ENCODE assay signal across 2 cellular contexts in genomic region chr6:134165827-134166226, GRCh38.
TF ChIP-seq lines count a peak whose summit lies in the region.

No MANE protein-coding gene starts in this region.

TF ChIP-seq in A549, 52 proteins besides CTCF, POLR2A, EP300 and RAD21 (continued from another document):
- no peak for TF ChIP-seq MAZ (IDR thresholded peaks at IDR 0.05; ENCODE audit: borderline replicate concordance, low read depth, low read length)

TF ChIP-seq in IMR-90, 13 proteins besides CTCF, POLR2A, EP300 and RAD21 (continued from another document):
- TF ChIP-seq BHLHE40 (IDR thresholded peaks at IDR 0.05; ENCODE audit: low read depth, low read length), result no peak
- no peak for TF ChIP-seq MAZ (IDR thresholded peaks at IDR 0.05; ENCODE audit: borderline replicate concordance, low read depth, low read length)
